In genomic region chr3:71881041-71881440, GRCh38 we compare ENCODE assay signal across 1 cellular context.
TF ChIP-seq lines count a peak whose summit lies in the region.

No MANE protein-coding gene starts in this region.

TF ChIP-seq in WTC11, 78 proteins besides CTCF, POLR2A, EP300 and RAD21 (continued from another document):
- no peak for TF ChIP-seq ZNF532 (CRISPR knock-in tag; IDR thresholded peaks at IDR 0.05; ENCODE audit: borderline replicate concordance)
- TF ChIP-seq NR2C2 (CRISPR knock-in tag; IDR thresholded peaks at IDR 0.05), result no peak
- TF ChIP-seq PRRX2 (CRISPR knock-in tag; IDR thresholded peaks at IDR 0.05), result no peak
- TF ChIP-seq RORB (CRISPR knock-in tag; IDR thresholded peaks at IDR 0.05), result no peak
- TF ChIP-seq, protein P1, sequence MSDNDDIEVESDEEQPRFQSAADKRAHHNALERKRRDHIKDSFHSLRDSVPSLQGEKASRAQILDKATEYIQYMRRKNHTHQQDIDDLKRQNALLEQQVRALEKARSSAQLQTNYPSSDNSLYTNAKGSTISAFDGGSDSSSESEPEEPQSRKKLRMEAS (CRISPR knock-in tag; IDR thresholded peaks at IDR 0.05), result no peak
- TF ChIP-seq, protein P2, sequence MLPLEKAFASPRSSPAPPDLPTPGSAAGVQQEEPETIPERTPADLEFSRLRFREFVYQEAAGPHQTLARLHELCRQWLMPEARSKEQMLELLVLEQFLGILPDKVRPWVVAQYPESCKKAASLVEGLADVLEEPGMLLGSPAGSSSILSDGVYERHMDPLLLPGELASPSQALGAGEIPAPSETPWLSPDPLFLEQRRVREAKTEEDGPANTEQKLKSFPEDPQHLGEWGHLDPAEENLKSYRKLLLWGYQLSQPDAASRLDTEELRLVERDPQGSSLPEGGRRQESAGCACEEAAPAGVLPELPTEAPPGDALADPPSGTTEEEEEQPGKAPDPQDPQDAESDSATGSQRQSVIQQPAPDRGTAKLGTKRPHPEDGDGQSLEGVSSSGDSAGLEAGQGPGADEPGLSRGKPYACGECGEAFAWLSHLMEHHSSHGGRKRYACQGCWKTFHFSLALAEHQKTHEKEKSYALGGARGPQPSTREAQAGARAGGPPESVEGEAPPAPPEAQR (CRISPR knock-in tag; IDR thresholded peaks at IDR 0.05), result no peak
- TF ChIP-seq NFE2L1 (CRISPR knock-in tag; IDR thresholded peaks at IDR 0.05), result no peak
